In the genomic region with DNA sequence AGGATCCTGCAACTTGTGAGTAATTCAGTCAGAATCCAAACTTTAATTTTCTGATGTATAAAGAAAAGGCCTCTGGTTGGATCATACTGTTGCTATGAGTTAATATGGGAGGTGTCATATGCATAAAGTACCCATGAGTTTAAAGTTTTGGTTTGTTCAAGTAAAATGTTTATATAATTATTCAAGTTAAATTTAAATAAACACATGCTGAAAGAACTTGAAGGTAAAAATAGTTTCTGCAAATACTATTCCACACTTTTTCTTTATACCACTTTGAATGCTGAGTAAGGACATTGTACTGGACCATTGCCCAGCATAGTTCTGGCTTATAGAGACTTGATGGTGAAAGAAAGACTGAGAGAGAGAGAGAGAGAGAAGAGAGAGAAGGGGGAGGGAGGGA, we compare ENCODE assay signal across 1 cellular context.
TF ChIP-seq lines count a peak whose summit lies in the region.

No MANE protein-coding gene starts in this region.

TF ChIP-seq in endothelial cell of umbilical vein, 7 proteins besides CTCF, POLR2A, EP300 and RAD21 (continued from another document):
- TF ChIP-seq EZH2 (IDR thresholded peaks at IDR 0.05; ENCODE audit: borderline replicate concordance, low read depth, low read length, severe bottlenecking) (no peak), MYC (IDR thresholded peaks at IDR 0.05; ENCODE audit: low read depth, low read length) (no peak), GATA2 (IDR thresholded peaks at IDR 0.05; ENCODE audit: insufficient read depth, insufficient read length, low read depth, low read length) (no peak), POLR2AphosphoS5 (IDR thresholded peaks at IDR 0.05; ENCODE audit: insufficient read depth, low read depth, low read length) (no peak), FOS (IDR thresholded peaks at IDR 0.05; ENCODE audit: borderline replicate concordance, insufficient read depth, low read length) (no peak)
- TF ChIP-seq, protein P1, sequence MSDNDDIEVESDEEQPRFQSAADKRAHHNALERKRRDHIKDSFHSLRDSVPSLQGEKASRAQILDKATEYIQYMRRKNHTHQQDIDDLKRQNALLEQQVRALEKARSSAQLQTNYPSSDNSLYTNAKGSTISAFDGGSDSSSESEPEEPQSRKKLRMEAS (IDR thresholded peaks at IDR 0.05; ENCODE audit: insufficient read depth, insufficient read length) = no peak
TF ChIP-seq in endothelial cell of umbilical vein: peak in this region for 0.
